In genomic region chr3:157948605-157949383, GRCh38 we compare ENCODE assay signal across 20 cellular contexts.
"Had no signal": no experiment of that assay in that cellular context is flagged by ENCODE, and none has a peak within 500 bp of the region (broad histone marks: within the 10 kb centered on the region; RNA-seq: fewer than 3 reads in every experiment).

No MANE protein-coding gene starts in this region.

- H3K9me3 Mint-ChIP-seq: T-helper 2 cell treated with Interferon-gamma antibody and Interleukin-4, amounts not matched to agents 5 μg/mL and 100 μg/mL, for 36 hours had no signal

- H3K27me3 ChIP-seq: adrenal gland, esophagus muscularis mucosa, hepatocyte, right lobe of liver, stomach, vagina had no signal

- H3K4me3 ChIP-seq: adrenal gland, esophagus muscularis mucosa, hepatocyte, right lobe of liver, stomach, vagina had no signal

- DNase-seq: activated CD8-positive, alpha-beta memory T cell treated with anti-CD3 and anti-CD28 coated beads for 24 hours; activated CD8-positive, alpha-beta memory T cell treated with anti-CD3 and anti-CD28 coated beads, Interleukin-2, amount 50 U/mL, for 48 hours; activated effector memory CD4-positive, alpha-beta T cell treated with anti-CD3 and anti-CD28 coated beads, Interleukin-2, amount 50 U/mL, for 16 hours; activated T-cell treated with anti-CD3 and anti-CD28 coated beads, Interleukin-2, amount 50 U/mL, for 72 hours; adrenal gland; cerebellar nuclear complex; effector CD8-positive, alpha-beta T cell; mesenchymal stem cell; naive thymus-derived CD8-positive, alpha-beta T cell; right lobe of liver; stimulated activated CD4-positive, alpha-beta T cell treated with anti-CD3 and anti-CD28 coated beads, Interleukin-4, amount 100 ng/mL, for 24 hours; stomach; trophoblast cell had no signal

- H3K4me3 Mint-ChIP-seq: activated T-cell treated with anti-CD3 and anti-CD28 coated beads, Interleukin-2, amount 50 U/mL, for 72 hours; naive thymus-derived CD8-positive, alpha-beta T cell; stimulated activated effector memory CD8-positive, alpha-beta T cell treated with anti-CD3 and anti-CD28 coated beads, Interleukin-12 subunit alpha, Interleukin-12 subunit beta, amount 100 ng/mL, for 72 hours; T-helper 2 cell treated with Interferon-gamma antibody and Interleukin-4, amounts not matched to agents 5 μg/mL and 100 μg/mL, for 36 hours had no signal

- H3K4me1 Mint-ChIP-seq: naive thymus-derived CD8-positive, alpha-beta T cell; stimulated activated effector memory CD8-positive, alpha-beta T cell treated with anti-CD3 and anti-CD28 coated beads, Interleukin-12 subunit alpha, Interleukin-12 subunit beta, amount 100 ng/mL, for 72 hours had no signal

- H3K36me3 ChIP-seq: adrenal gland, esophagus muscularis mucosa, right lobe of liver, stomach, vagina had no signal

- H3K27ac ChIP-seq: adrenal gland, esophagus muscularis mucosa, hepatocyte, parathyroid adenoma, right lobe of liver, stomach, vagina had no signal

- H3K4me2 ChIP-seq: hepatocyte had no signal

- H3K27ac Mint-ChIP-seq: activated naive CD4-positive, alpha-beta T cell treated with anti-CD3 and anti-CD28 coated beads, Interleukin-2, amount 50 U/mL, for 72 hours; activated T-cell treated with anti-CD3 and anti-CD28 coated beads, Interleukin-2, amount 50 U/mL, for 72 hours; naive thymus-derived CD8-positive, alpha-beta T cell; stimulated activated effector memory CD8-positive, alpha-beta T cell treated with anti-CD3 and anti-CD28 coated beads, Interleukin-12 subunit alpha, Interleukin-12 subunit beta, amount 100 ng/mL, for 72 hours; T-helper 2 cell treated with Interferon-gamma antibody and Interleukin-4, amounts not matched to agents 5 μg/mL and 100 μg/mL, for 36 hours had no signal

- H2AFZ ChIP-seq: hepatocyte, parathyroid adenoma had no signal

- H3K4me1 ChIP-seq: adrenal gland, esophagus muscularis mucosa, parathyroid adenoma, right lobe of liver, stomach, vagina had no signal

- H3K79me2 ChIP-seq: hepatocyte, parathyroid adenoma had no signal

- H3K36me3 Mint-ChIP-seq: activated naive CD4-positive, alpha-beta T cell treated with anti-CD3 and anti-CD28 coated beads, Interleukin-2, amount 50 U/mL, for 72 hours; naive thymus-derived CD8-positive, alpha-beta T cell; stimulated activated effector memory CD8-positive, alpha-beta T cell treated with anti-CD3 and anti-CD28 coated beads, Interleukin-12 subunit alpha, Interleukin-12 subunit beta, amount 100 ng/mL, for 72 hours had no signal

- ATAC-seq: activated naive CD4-positive, alpha-beta T cell treated with anti-CD3 and anti-CD28 coated beads, Interleukin-2, amount 50 U/mL, for 72 hours; activated T-cell treated with anti-CD3 and anti-CD28 coated beads, Interleukin-2, amount 50 U/mL, for 72 hours; naive thymus-derived CD8-positive, alpha-beta T cell; stimulated activated effector memory CD8-positive, alpha-beta T cell treated with anti-CD3 and anti-CD28 coated beads, Interleukin-12 subunit alpha, Interleukin-12 subunit beta, amount 100 ng/mL, for 72 hours had no signal
